16 cellular contexts compared by ENCODE assay signal in the genomic region with DNA sequence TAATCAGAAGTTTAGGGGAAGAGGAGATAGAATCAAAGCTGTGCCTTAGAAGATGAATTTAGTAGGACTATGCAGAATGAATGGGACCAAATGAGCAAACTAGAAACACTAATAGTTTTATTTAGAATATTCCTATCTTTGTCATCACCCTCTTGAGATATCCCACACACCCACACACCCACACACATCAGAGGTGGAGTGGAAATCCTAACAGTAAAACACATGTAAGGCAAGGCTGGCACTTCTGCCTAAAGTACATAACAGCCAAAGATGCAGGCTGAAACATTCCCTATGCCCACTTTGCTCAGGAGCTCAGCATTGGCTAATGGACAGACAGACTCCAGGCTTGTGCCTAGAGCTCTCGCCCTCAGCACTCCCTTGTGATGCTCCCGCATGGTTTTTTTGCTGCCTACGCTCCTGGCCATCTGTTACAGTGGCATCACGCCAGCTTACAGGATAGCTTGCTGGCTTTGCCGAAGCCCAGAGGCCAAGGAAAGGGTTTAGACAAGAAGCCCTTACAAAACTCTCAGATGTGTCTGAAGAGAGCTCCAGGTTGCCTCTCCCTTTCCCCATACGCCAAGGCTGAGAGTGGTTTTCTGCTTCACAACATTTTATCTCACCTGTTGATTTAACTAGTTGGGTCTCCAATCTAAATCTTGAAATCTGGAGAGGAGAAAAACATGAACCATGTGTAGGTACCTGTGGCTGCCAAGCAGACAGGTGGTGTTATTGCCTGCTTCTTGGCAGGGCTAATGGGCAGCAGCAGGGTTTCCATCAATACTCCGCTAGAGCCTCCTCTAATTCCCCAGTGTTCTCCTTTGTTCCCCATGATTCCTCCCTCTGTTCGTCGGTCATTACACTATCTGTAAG.
A peak's percentile ranks its signal among the peaks of the same experiment; 100 is the strongest.
DNase-seq lines count a peak whose midpoint lies in the region; ATAC-seq, FAIRE-seq and TF ChIP-seq lines count a peak whose summit lies in the region.
"Had no signal": no experiment of that assay in that cellular context is flagged by ENCODE, and none has a peak within 500 bp of the region (broad histone marks: within the 10 kb centered on the region; RNA-seq: fewer than 3 reads in every experiment).

No MANE protein-coding gene starts in this region.

- no peak for ATAC-seq in HG02885 (IDR thresholded peaks at IDR 0.05; ENCODE audit: poor library complexity, unreplicated experiment)
- ATAC-seq: lower lobe of right lung had no signal

- H4K20me1 ChIP-seq in GM23248 (ENCODE audit: insufficient read depth): no peaks in the 10 kb centered on the region

- no peaks in the 10 kb centered on the region for H3K27me3 ChIP-seq in GM23248 (replicated peaks; ENCODE audit: insufficient read depth)
- H3K27me3 ChIP-seq in esophagus squamous epithelium: no peaks in the 10 kb centered on the region
- H3K27me3 ChIP-seq: SJSA1 had no signal

- H3K4me1 ChIP-seq in GM23248 (ENCODE audit: insufficient read depth): no peaks in the 10 kb centered on the region
- peaks cover 0 to 8% (median 0%) of the 10 kb centered on the region in 3 donors for H3K4me1 ChIP-seq in esophagus squamous epithelium
- H3K4me1 ChIP-seq: lower lobe of right lung, SJSA1 had no signal

- H3K36me3 ChIP-seq in GM23248 (ENCODE audit: low read depth) (no peaks in the 10 kb centered on the region), esophagus squamous epithelium (no peaks in the 10 kb centered on the region)
- H3K36me3 ChIP-seq: lower lobe of right lung, SJSA1 had no signal

- in situ Hi-C loops in GM23248 (cut with MboI): no loop called here

- 38 to 40% methylated on average over 9 of the region's 9 CpGs for WGBS in GM23248 (ENCODE audit: low coverage in 1 of 2, low lambda C conversion rate in 2 of 2, missing lambda C conversion rate in 2 of 2), 2 experiments
- 52 to 60% methylated on average over 9 of the region's 9 CpGs for WGBS in esophagus squamous epithelium, 2 donors

- H3K9me3 ChIP-seq in GM23248 (ENCODE audit: low read depth): no peaks in the 10 kb centered on the region
- H3K9me3 ChIP-seq in esophagus squamous epithelium: no peaks in the 10 kb centered on the region
- H3K9me3 ChIP-seq: SJSA1 had no signal

- no peak for TF ChIP-seq CTCF in esophagus squamous epithelium (IDR thresholded peaks at IDR 0.05)

- no peak overlapping the region for H3K4me2 ChIP-seq in GM23248 (ENCODE audit: unreplicated experiment)

- no peak overlapping the region for H2AFZ ChIP-seq in GM23248

- H3K4me3 ChIP-seq in GM23248 (no peak overlapping the region), esophagus squamous epithelium (no peak overlapping the region)
- H3K4me3 ChIP-seq: lower lobe of right lung, SJSA1 had no signal

- no peaks in the 10 kb centered on the region for H3K79me2 ChIP-seq in GM23248 (ENCODE audit: insufficient read depth)

- FAIRE-seq in HTR-8/SVneo (lab: Jason Lieb, UNC): no peak
- FAIRE-seq: astrocyte had no signal

- DNase-seq in GM23248: peak; percentile 48
- DNase-seq in NCI-H1694 treated with DMSO at 0.1 percent for 48 hours (lab: John Stamatoyannopoulos, UW): peak; percentile 94
- peak; percentile 72 for DNase-seq in RPMI8226
- DNase-seq in occipital lobe (lab: John Stamatoyannopoulos, UW): peak; percentile 3
- no peak for DNase-seq in HTR-8/SVneo (ENCODE audit: insufficient read length, low spot score)
- no peak for DNase-seq in esophagus squamous epithelium (lab: John Stamatoyannopoulos, UW)
- DNase-seq: activated effector memory CD4-positive, alpha-beta T cell treated with anti-CD3 and anti-CD28 coated beads, Interleukin-2, amount 50 U/mL, for 16 hours; CD4-positive, CD25-positive, alpha-beta regulatory T cell; dermis blood vessel endothelial cell; GOT3; lower lobe of right lung; NCI-H1048; stimulated activated CD4-positive, alpha-beta T cell treated with anti-CD3 and anti-CD28 coated beads, Interleukin-4, amount 100 ng/mL, for 4 hours had no signal

- no peaks in the 10 kb centered on the region for H3K9me2 ChIP-seq in GM23248 (ENCODE audit: insufficient read depth)

- intact Hi-C loops in esophagus squamous epithelium (cut with DNase I): no loop called here

- H3K9ac ChIP-seq in GM23248: no peak overlapping the region

- H3K27ac ChIP-seq in GM23248 (no peak overlapping the region), esophagus squamous epithelium (no peak overlapping the region)
- H3K27ac ChIP-seq: lower lobe of right lung, SJSA1 had no signal

- TF ChIP-seq POLR2A in esophagus squamous epithelium (IDR thresholded peaks at IDR 0.05): no peak

- H3F3A ChIP-seq in GM23248 (ENCODE audit: insufficient read depth): no peaks in the 10 kb centered on the region

Comparison
In these comparisons a context has a peak if more than half of its experiments do, and no peak if none do; other contexts are left out.
1. DNase-seq: peak in GM23248 (single experiment), NCI-H1694 treated with DMSO at 0.1 percent for 48 hours (single experiment), RPMI8226 (single experiment) and occipital lobe (single experiment); none in HTR-8/SVneo (single experiment) and esophagus squamous epithelium (single experiment).